In genomic region chr4:127967141-127967775, GRCh38 we compare ENCODE assay signal across 15 cellular contexts. TPM values are rescaled to one million over a fixed set of nuclear protein-coding genes. Genes with fewer than 3 reads are reported as not detected.
DNase-seq lines count a peak whose midpoint lies in the region; ATAC-seq, FAIRE-seq and TF ChIP-seq lines count a peak whose summit lies in the region.
"Had no signal": no experiment of that assay in that cellular context is flagged by ENCODE, and none has a peak within 500 bp of the region (broad histone marks: within the 10 kb centered on the region; RNA-seq: fewer than 3 reads in every experiment).

No MANE protein-coding gene starts in this region.

- POLR2A ChIA-PET in activated CD4-positive, alpha-beta T cell treated with anti-CD3 and anti-CD28 coated beads for 36 hours (lab: Charles Lee), result interaction anchor here (0.5 to 0.6 kb wide), 3 partner anchors 16 to 152 kb away, joined by 3 to 6 read pairs (median 4); no protein-coding TSS in a partner anchor
- POLR2A ChIA-PET in GM12878 (lab: Charles Lee), result interaction anchor here (1.2 kb wide), 1 partner anchor 146 kb away, joined by 3 read pairs; no protein-coding TSS in a partner anchor

- H3K9ac ChIP-seq in Loucy (ENCODE audit: low read depth, low read length, poor library complexity, severe bottlenecking) (peak overlapping the region; percentile 25), GM12878 (ENCODE audit: control insufficient read depth, insufficient read depth, low read length) (no peak overlapping the region), mesendoderm (ENCODE audit: low read length) (no peak overlapping the region)

- ATAC-seq in activated CD4-positive, alpha-beta T cell treated with anti-CD3 and anti-CD28 coated beads for 36 hours, result no peak
- ATAC-seq in GM12878, result no peak
- ATAC-seq: left lung, PC-3 had no signal

- H3K4me2 ChIP-seq in Loucy (ENCODE audit: low read depth, low read length, poor library complexity, severe bottlenecking), result peak overlapping the region; percentile 82
- H3K4me2 ChIP-seq in GM12878 (ENCODE audit: control insufficient read depth, insufficient read depth), result peak overlapping the region; percentile 60; the same call in 1 of the 2 replicates
- no peak overlapping the region for H3K4me2 ChIP-seq in mesendoderm (ENCODE audit: low read length)

- H3K27ac ChIP-seq in GM12878 (ENCODE audit: control insufficient read depth, insufficient read depth) (no peak overlapping the region), mesendoderm (ENCODE audit: low read depth, low read length) (no peak overlapping the region)
- H3K27ac ChIP-seq: left lung had no signal

- H3K4me1 Mint-ChIP-seq in activated CD4-positive, alpha-beta T cell treated with anti-CD3 and anti-CD28 coated beads for 36 hours, result peaks cover 28% of the 10 kb centered on the region
- peaks cover 26% of the 10 kb centered on the region for H3K4me1 Mint-ChIP-seq in nephron progenitor cell

- H3K27me3 ChIP-seq in Loucy (ENCODE audit: insufficient read depth, low read length, poor library complexity, severe bottlenecking) (no peaks in the 10 kb centered on the region), GM12878 (replicated peaks in 1 of 2; ENCODE audit: control insufficient read depth in 2 of 2, insufficient read depth in 2 of 2, low read length in 1 of 2) (no peaks in the 10 kb centered on the region), mesendoderm (ENCODE audit: insufficient read depth, low read length, poor library complexity) (no peaks in the 10 kb centered on the region)
- H3K27me3 ChIP-seq: left lung had no signal

- H3K27ac Mint-ChIP-seq in activated CD4-positive, alpha-beta T cell treated with anti-CD3 and anti-CD28 coated beads for 36 hours, result no peak overlapping the region
- H3K27ac Mint-ChIP-seq in nephron progenitor cell, result no peak overlapping the region
- H3K27ac Mint-ChIP-seq: dendritic cell treated with granulocyte-macrophage colony-stimulating factor and Interleukin-4, amounts not matched to agents 40 ng/mL and 50 ng/mL, for 4 days had no signal

- H3K79me2 ChIP-seq in Loucy (ENCODE audit: insufficient read depth, low read length) (peaks cover 83% of the 10 kb centered on the region), GM12878 (ENCODE audit: control insufficient read depth, insufficient read depth, low read length) (peaks cover 64% of the 10 kb centered on the region), mesendoderm (ENCODE audit: control insufficient read depth, insufficient read depth, low read length) (peaks cover 4% of the 10 kb centered on the region)

- WGBS in GM12878 (ENCODE audit: insufficient coverage, insufficient replicate concordance, low lambda C conversion rate, missing lambda C conversion rate), result 100% methylated on average over 1 of the region's 1 CpG
- WGBS in mesendoderm (ENCODE audit: extremely low coverage, insufficient coverage, low lambda C conversion rate), result no CpG with 5 or more reads among the region's 1 CpG

- H3F3A ChIP-seq in Loucy (ENCODE audit: low read depth), result no peaks in the 10 kb centered on the region

- SMC1A ChIA-PET in GM12878 (lab: Charles Lee; ENCODE audit: uncharacterized antibody, unreplicated experiment), result interaction anchor here (0.7 to 0.9 kb wide), 2 partner anchors 77 to 613 kb away, joined by 3 to 4 read pairs; no protein-coding TSS in a partner anchor

- H3K4ac ChIP-seq in mesendoderm (ENCODE audit: low read depth, low read length), result no peak overlapping the region

- H3K4me3 Mint-ChIP-seq in activated CD4-positive, alpha-beta T cell treated with anti-CD3 and anti-CD28 coated beads for 36 hours, result peak overlapping the region; percentile 36
- peak overlapping the region; percentile 72 for H3K4me3 Mint-ChIP-seq in nephron progenitor cell

- no peak overlapping the region for H2AFZ ChIP-seq in Loucy (ENCODE audit: low read length)
- no peak overlapping the region for H2AFZ ChIP-seq in GM12878 (ENCODE audit: control insufficient read depth, low read depth, low read length)

- TF ChIP-seq EP300 in GM12878 (IDR thresholded peaks at IDR 0.05; ENCODE audit: borderline replicate concordance in 1 of 2, control insufficient read depth in 1 of 2, low read depth in 2 of 2, low read length in 2 of 2), result no peak

- H3K9me3 Mint-ChIP-seq in activated CD4-positive, alpha-beta T cell treated with anti-CD3 and anti-CD28 coated beads for 36 hours (ENCODE audit: low read depth), result no peaks in the 10 kb centered on the region
- no peaks in the 10 kb centered on the region for H3K9me3 Mint-ChIP-seq in nephron progenitor cell
- H3K9me3 Mint-ChIP-seq: dendritic cell treated with granulocyte-macrophage colony-stimulating factor and Interleukin-4, amounts not matched to agents 40 ng/mL and 50 ng/mL, for 4 days had no signal

- no peak overlapping the region for H4K8ac ChIP-seq in mesendoderm (ENCODE audit: low read depth, low read length)

- peaks cover 18% of the 10 kb centered on the region for H3K36me3 Mint-ChIP-seq in activated CD4-positive, alpha-beta T cell treated with anti-CD3 and anti-CD28 coated beads for 36 hours (ENCODE audit: low read depth)
- H3K36me3 Mint-ChIP-seq in nephron progenitor cell (ENCODE audit: low read depth), result peaks cover 14% of the 10 kb centered on the region

- no peak for TF ChIP-seq RAD21 in GM12878 (IDR thresholded peaks at IDR 0.05; ENCODE audit: insufficient read depth, low read depth, low read length)

- TF ChIP-seq POLR2A in GM12878 (IDR thresholded peaks at IDR 0.05; ENCODE audit: low read depth, low read length), result no peak

- in situ Hi-C loops in GM12878 (cut with MboI), result no loop called here

- H3K23ac ChIP-seq in mesendoderm (ENCODE audit: low read length), result no peak overlapping the region

- peaks cover 4% of the 10 kb centered on the region for H3K79me1 ChIP-seq in mesendoderm (ENCODE audit: low read length)

- no peak overlapping the region for H3K18ac ChIP-seq in mesendoderm (ENCODE audit: low read length)

- no peak for TF ChIP-seq CTCF in Loucy (conservative IDR thresholded peaks at IDR 0.05; ENCODE audit: low read length)
- TF ChIP-seq CTCF in GM12878 (IDR thresholded peaks at IDR 0.05 in 2 of 3, conservative IDR thresholded peaks at IDR 0.05 in 1 of 3; ENCODE audit: control insufficient read depth in 2 of 3, extremely low read depth in 1 of 3, insufficient read depth in 1 of 3, low read depth in 3 of 3, low read length in 3 of 3), result no peak
- TF ChIP-seq CTCF in nephron progenitor cell (IDR thresholded peaks at IDR 0.05), result no peak

- no peaks in the 10 kb centered on the region for H3K36me3 ChIP-seq in Loucy (ENCODE audit: insufficient read depth, low read length)
- H3K36me3 ChIP-seq in GM12878 (ENCODE audit: control insufficient read depth in 2 of 2, insufficient read depth in 2 of 2, low read length in 1 of 2), result peaks cover 0 to 3% of the 10 kb centered on the region in 2 experiments; a peak in 1 of 4 replicates
- H3K36me3 ChIP-seq in mesendoderm (ENCODE audit: control insufficient read depth, insufficient read depth, low read length), result no peaks in the 10 kb centered on the region
- H3K36me3 ChIP-seq: left lung had no signal

- no peak overlapping the region for H4K5ac ChIP-seq in mesendoderm (ENCODE audit: low read length)

- H3K9me3 ChIP-seq in Loucy (ENCODE audit: insufficient read depth, low read depth, low read length), result no peaks in the 10 kb centered on the region
- H3K9me3 ChIP-seq in GM12878 (replicated peaks; ENCODE audit: control insufficient read depth, insufficient read depth, low read length), result no peaks in the 10 kb centered on the region
- H3K9me3 ChIP-seq: left lung had no signal

- H4K20me1 ChIP-seq in Loucy (ENCODE audit: insufficient read depth, low read length, poor library complexity, severe bottlenecking), result peaks cover 34% of the 10 kb centered on the region
- H4K20me1 ChIP-seq in GM12878 (ENCODE audit: control insufficient read depth, insufficient read depth), result no peaks in the 10 kb centered on the region

- H2BK5ac ChIP-seq in mesendoderm (ENCODE audit: low read length), result no peak overlapping the region

- no peak for DNase-seq in activated CD4-positive, alpha-beta T cell treated with anti-CD3 and anti-CD28 coated beads for 36 hours
- DNase-seq in activated CD4-positive, alpha-beta T cell treated with anti-CD3 and anti-CD28 coated beads, Interleukin-2, amount 50 U/mL, for 4 hours, result no peak
- DNase-seq in GM12878 (ENCODE audit: low read depth, low spot score), result no peak
- no peak for DNase-seq in nephron progenitor cell
- DNase-seq in mesendoderm, result no peak
- DNase-seq in stimulated activated CD4-positive, alpha-beta T cell treated with anti-CD3 and anti-CD28 coated beads, Interleukin-1b, Interleukin-23, amount 100 ng/mL, for 48 hours, result no peak
- no peak for DNase-seq in NCI-H2081 treated with DMSO at 0.1 percent for 48 hours (lab: John Stamatoyannopoulos, UW)
- DNase-seq: ACHN; activated effector memory CD4-positive, alpha-beta T cell treated with Interleukin-2 at 50 U/mL for 16 hours; left lung; NCI-H187; PC-3 had no signal

- H2BK120ac ChIP-seq in mesendoderm (ENCODE audit: low read depth, low read length), result no peak overlapping the region

- CTCF ChIA-PET in activated CD4-positive, alpha-beta T cell treated with anti-CD3 and anti-CD28 coated beads for 36 hours (lab: Charles Lee), result interaction anchor here (1.2 kb wide), 1 partner anchor 11 kb away, joined by 3 read pairs; no protein-coding TSS in a partner anchor
- CTCF ChIA-PET in GM12878 (lab: Yijun Ruan, JAX), result interaction anchor here (0.6 kb wide), 1 partner anchor 185 kb away, joined by 6 read pairs; no protein-coding TSS in a partner anchor

- no peaks in the 10 kb centered on the region for H3K9me2 ChIP-seq in Loucy (replicated peaks; ENCODE audit: low read depth, low read length)

- intact Hi-C loops in activated CD4-positive, alpha-beta T cell treated with anti-CD3 and anti-CD28 coated beads for 36 hours (cut with DNase I, micrococcal nuclease), result loop anchor here (2.0 to 10.0 kb wide), 2 partner anchors 182 to 334 kb away; partner anchors contain the start of genes HSPA4L (in 1 of the 2) and INTU (in 1 of the 2)
- intact Hi-C loops in GM12878 (cut with micrococcal nuclease; ENCODE audit: unreplicated experiment), result loop anchor here (5.0 to 10.0 kb wide), 2 partner anchors 318 to 845 kb away; partner anchors contain the start of gene PGRMC2

- H3K4me1 ChIP-seq in Loucy (ENCODE audit: insufficient read depth, low read length, poor library complexity, severe bottlenecking) (peaks cover 26% of the 10 kb centered on the region), GM12878 (ENCODE audit: control insufficient read depth, insufficient read depth, low read length) (peaks cover 5% of the 10 kb centered on the region; the same call in 1 of the 2 replicates), mesendoderm (ENCODE audit: control insufficient read depth, low read depth, low read length) (no peaks in the 10 kb centered on the region)

- no peak overlapping the region for H2BK15ac ChIP-seq in mesendoderm (replicated peaks; ENCODE audit: low read depth)

- no peak for FAIRE-seq in GM12878 (lab: Jason Lieb, UNC)
- FAIRE-seq: G401.6 had no signal

- H2AK5ac ChIP-seq in mesendoderm (ENCODE audit: low read length), result no peak overlapping the region

- H3K27me3 Mint-ChIP-seq in activated CD4-positive, alpha-beta T cell treated with anti-CD3 and anti-CD28 coated beads for 36 hours, result no peaks in the 10 kb centered on the region
- no peaks in the 10 kb centered on the region for H3K27me3 Mint-ChIP-seq in nephron progenitor cell (ENCODE audit: low read depth, poor library complexity)
- H3K27me3 Mint-ChIP-seq: dendritic cell treated with granulocyte-macrophage colony-stimulating factor and Interleukin-4, amounts not matched to agents 40 ng/mL and 50 ng/mL, for 4 days had no signal

- no TSS peak for BruUV-seq in GM12878 (replicated peaks; lab: Mats Ljungman, UMichigan)

- RAD21 ChIA-PET in GM12878 (lab: Charles Lee; ENCODE audit: unreplicated experiment), result no interaction called here

- H3K4me3 ChIP-seq in Loucy (ENCODE audit: low read length, poor library complexity, severe bottlenecking), result peak overlapping the region; percentile 3
- no peak overlapping the region for H3K4me3 ChIP-seq in GM12878
- H3K4me3 ChIP-seq in mesendoderm (ENCODE audit: low read length), result no peak overlapping the region
- H3K4me3 ChIP-seq: left lung had no signal

- H3K56ac ChIP-seq in mesendoderm (ENCODE audit: low read length), result no peak overlapping the region

RNA-seq across cellular contexts. Expression of gene ABHD18, which starts 2.1 kb away (rescaled TPM):
- 10 to 100 TPM; 23.5 to 24.2 TPM for total RNA-seq in activated CD4-positive, alpha-beta T cell treated with anti-CD3 and anti-CD28 coated beads for 36 hours
- total RNA-seq in GM12878 (2013; cell fraction: nucleolus; rRNA removed), result 38.5 and 42.9 TPM in 2 replicates
- total RNA-seq in GM12878 (2014; rRNA removed) (9.2 and 12.9 TPM in 2 replicates), GM12878 (2014; rRNA removed; fragmentation: Illumina TruSeq; extraction: Trizol) (13.5 and 14.6 TPM in 2 replicates), GM12878 (2021) (10.4 and 11.1 TPM in 2 replicates)
- polyA plus RNA-seq in GM12878 (2011; ENCODE audit: low read depth), result 3.0 TPM
- polyA plus RNA-seq in GM12878 (2011; rRNA removed) (10.1 and 16.3 TPM in 2 replicates), GM12878 (2014; fragmentation: Illumina TruSeq; extraction: Trizol) (13.3 and 17.7 TPM in 2 replicates), GM12878 (2014; fragmentation: Nextera tagmentation; extraction: Ambion mirVana) (1 to 10 TPM; 3.4 to 3.5 TPM), GM12878 (2014; rRNA removed) (7.3 and 8.3 TPM in 2 replicates), GM12878 (2016; fragmentation: Nextera tagmentation; extraction: Ambion mirVana) (10 to 100 TPM in 1 of 2 experiments, 1 to 10 TPM in 1; 8.7 to 11.6 TPM)
- polyA plus RNA-seq in GM12878 (2011; cell fraction: cytosol; rRNA removed), result 3.7 and 4.9 TPM in 2 replicates
- polyA plus RNA-seq in GM12878 (2011; cell fraction: nucleus; rRNA removed), result 6.8 and 7.9 TPM in 2 replicates
- 6.4 and 8.0 TPM in 2 replicates for polyA plus RNA-seq in GM12878 (2012)
- 7.9 and 12.1 TPM in 2 replicates for polyA minus RNA-seq in GM12878 (2011; rRNA and poly(A)+ RNA removed)
- polyA minus RNA-seq in GM12878 (2011; cell fraction: cytosol; rRNA and poly(A)+ RNA removed), result 6.2 and 6.9 TPM in 2 replicates
- polyA minus RNA-seq in GM12878 (2011; cell fraction: nucleus; rRNA and poly(A)+ RNA removed), result 6.6 and 7.3 TPM in 2 replicates
- polyA plus RNA-seq in mesendoderm (2013, experiment 1 of 2), result 8.4 TPM
- polyA plus RNA-seq in mesendoderm (2013, experiment 2 of 2), result 8.4 TPM

RNA-seq across cellular contexts. Expression of gene MFSD8, which starts 2.3 kb away (rescaled TPM):
- 10 to 100 TPM; 10.2 to 13.8 TPM for total RNA-seq in activated CD4-positive, alpha-beta T cell treated with anti-CD3 and anti-CD28 coated beads for 36 hours
- total RNA-seq in GM12878 (2013; cell fraction: nucleolus; rRNA removed), result 145 and 160 TPM in 2 replicates
- total RNA-seq in GM12878 (2014; rRNA removed) (19.4 and 21.7 TPM in 2 replicates), GM12878 (2014; rRNA removed; fragmentation: Illumina TruSeq; extraction: Trizol) (18.4 and 18.6 TPM in 2 replicates), GM12878 (2021) (13.5 and 17.0 TPM in 2 replicates)
- polyA plus RNA-seq in GM12878 (2011; ENCODE audit: low read depth), result 6.0 TPM
- polyA plus RNA-seq in GM12878 (2011; rRNA removed) (27.7 and 45.4 TPM in 2 replicates), GM12878 (2014; fragmentation: Illumina TruSeq; extraction: Trizol) (12.7 and 15.8 TPM in 2 replicates), GM12878 (2014; fragmentation: Nextera tagmentation; extraction: Ambion mirVana) (10 to 100 TPM; 18.2 to 29.9 TPM), GM12878 (2014; rRNA removed) (11.2 and 13.2 TPM in 2 replicates), GM12878 (2016; fragmentation: Nextera tagmentation; extraction: Ambion mirVana) (10 to 100 TPM; 16.8 to 18.8 TPM)
- 8.4 and 9.4 TPM in 2 replicates for polyA plus RNA-seq in GM12878 (2011; cell fraction: cytosol; rRNA removed)
- 47.8 and 58.2 TPM in 2 replicates for polyA plus RNA-seq in GM12878 (2011; cell fraction: nucleus; rRNA removed)
- 10.0 and 10.2 TPM in 2 replicates for polyA plus RNA-seq in GM12878 (2012)
- polyA minus RNA-seq in GM12878 (2011; rRNA and poly(A)+ RNA removed), result 21.6 and 26.6 TPM in 2 replicates
- polyA minus RNA-seq in GM12878 (2011; cell fraction: cytosol; rRNA and poly(A)+ RNA removed), result 8.2 and 9.8 TPM in 2 replicates
- 20.7 and 27.4 TPM in 2 replicates for polyA minus RNA-seq in GM12878 (2011; cell fraction: nucleus; rRNA and poly(A)+ RNA removed)
- polyA plus RNA-seq in mesendoderm (2013, experiment 1 of 2), result 9.3 TPM
- polyA plus RNA-seq in mesendoderm (2013, experiment 2 of 2), result 10.2 TPM
